Comparison of ENCODE assay signal across 1 cellular context in genomic region chr2:233209117-233209977, GRCh38.
TF ChIP-seq lines count a peak whose summit lies in the region.

No MANE protein-coding gene starts in this region.

TF ChIP-seq in IMR-90, 13 proteins besides CTCF, POLR2A, EP300 and RAD21:
- TF ChIP-seq MAZ (IDR thresholded peaks at IDR 0.05; ENCODE audit: borderline replicate concordance, low read depth, low read length) (no peak), NFE2L2 (IDR thresholded peaks at IDR 0.05; ENCODE audit: low read depth, low read length) (no peak), MAFK (IDR thresholded peaks at IDR 0.05; ENCODE audit: low read depth, low read length) (no peak), USF2 (IDR thresholded peaks at IDR 0.05; ENCODE audit: low read depth, low read length) (no peak), CEBPB (IDR thresholded peaks at IDR 0.05; ENCODE audit: low read depth, low read length) (no peak), CHD1 (IDR thresholded peaks at IDR 0.05; ENCODE audit: low read depth, low read length) (no peak), SMC3 (IDR thresholded peaks at IDR 0.05; ENCODE audit: low read depth, low read length) (no peak), MXI1 (IDR thresholded peaks at IDR 0.05; ENCODE audit: borderline replicate concordance, low read depth, low read length) (no peak), FOS (IDR thresholded peaks at IDR 0.05; ENCODE audit: low read depth, low read length) (no peak), BHLHE40 (IDR thresholded peaks at IDR 0.05; ENCODE audit: low read depth, low read length) (no peak)
